20 cellular contexts compared by ENCODE assay signal in genomic region chr7:86964973-86965726, GRCh38.
A peak's percentile ranks its signal among the peaks of the same experiment; 100 is the strongest.
DNase-seq lines count a peak whose midpoint lies in the region; ATAC-seq, FAIRE-seq and TF ChIP-seq lines count a peak whose summit lies in the region.
"Had no signal": no experiment of that assay in that cellular context is flagged by ENCODE, and none has a peak within 500 bp of the region (broad histone marks: within the 10 kb centered on the region; RNA-seq: fewer than 3 reads in every experiment).

No MANE protein-coding gene starts in this region.

- H3K27me3 Mint-ChIP-seq in glutamatergic neuron (ENCODE audit: unreplicated experiment): no peaks in the 10 kb centered on the region
- H3K27me3 Mint-ChIP-seq in nephron progenitor cell (ENCODE audit: low read depth, poor library complexity): no peaks in the 10 kb centered on the region
- H3K27me3 Mint-ChIP-seq: B cell had no signal

- peak; percentile 22 for DNase-seq in NCI-H1417 treated with DMSO at 0.1 percent for 48 hours (lab: John Stamatoyannopoulos, UW)
- no peak for DNase-seq in K562 (ENCODE audit: extremely low read depth in 1 of 4, low spot score in 3 of 4)
- no peak for DNase-seq in glutamatergic neuron
- DNase-seq in retina: peak; percentile 24
- no peak for DNase-seq in activated effector memory CD4-positive, alpha-beta T cell treated with anti-CD3 and anti-CD28 coated beads, Interleukin-2, amount 50 U/mL, for 16 hours
- DNase-seq in nephron progenitor cell: no peak
- DNase-seq in RWPE1 (ENCODE audit: low spot score): no peak
- DNase-seq: Caco-2; CD4-positive, CD25-positive, alpha-beta regulatory T cell; DMS153; NCI-H2107; NCI-H2227 treated with DMSO at 0.1 percent for 48 hours; NCI-H526; SHP77 had no signal

- H3K4me2 ChIP-seq in K562 (ENCODE audit: insufficient read depth, low read length): no peak overlapping the region

- H3K36me3 Mint-ChIP-seq in glutamatergic neuron (ENCODE audit: unreplicated experiment) (no peaks in the 10 kb centered on the region), nephron progenitor cell (ENCODE audit: low read depth) (peaks cover 18% of the 10 kb centered on the region)
- H3K36me3 Mint-ChIP-seq: CD4-positive, CD25-positive, alpha-beta regulatory T cell had no signal

- no peak overlapping the region for H3K27ac Mint-ChIP-seq in glutamatergic neuron (ENCODE audit: unreplicated experiment)
- H3K27ac Mint-ChIP-seq in nephron progenitor cell: no peak overlapping the region
- H3K27ac Mint-ChIP-seq: B cell; CD4-positive, CD25-positive, alpha-beta regulatory T cell had no signal

- ATAC-seq in K562: peak; percentile 45
- ATAC-seq: HCT116, SK-N-SH treated with all-trans-retinoic acid at 6 μM for 48 hours had no signal

- no peaks in the 10 kb centered on the region for H3K36me3 ChIP-seq in K562 (ENCODE audit: control insufficient read depth, insufficient read depth, low read length)

- H3K4me1 Mint-ChIP-seq in glutamatergic neuron (ENCODE audit: low read depth, unreplicated experiment) (peaks cover 34% of the 10 kb centered on the region), nephron progenitor cell (peaks cover 21% of the 10 kb centered on the region)
- H3K4me1 Mint-ChIP-seq: CD4-positive, CD25-positive, alpha-beta regulatory T cell had no signal

- peaks cover 0 to 24% of the 10 kb centered on the region in 2 experiments; a peak in 2 of 5 replicates for H3K4me1 ChIP-seq in K562 (replicated peaks in 1 of 2; ENCODE audit: control insufficient read depth in 2 of 2, insufficient read depth in 2 of 2, low read length in 2 of 2)
- H3K4me1 ChIP-seq: Caco-2 had no signal

- no peak for TF ChIP-seq RAD21 in K562 (CRISPR knock-in tag; conservative IDR thresholded peaks at IDR 0.05 in 1 of 2, IDR thresholded peaks at IDR 0.05 in 1 of 2)

- H3K4me3 Mint-ChIP-seq in glutamatergic neuron (ENCODE audit: unreplicated experiment) (peak overlapping the region; percentile 6), nephron progenitor cell (no peak overlapping the region)
- H3K4me3 Mint-ChIP-seq: B cell; CD4-positive, CD25-positive, alpha-beta regulatory T cell had no signal

- POLR2A ChIA-PET in K562 (lab: Yijun Ruan, JAX) (interaction anchor here (1.0 to 1.4 kb wide), 3 partner anchors 27 to 94 kb away, joined by 3 to 4 read pairs (median 3); partner anchors contain the start of gene ELAPOR2), RWPE1 (lab: Yijun Ruan, JAX; ENCODE audit: low non-redundant PET) (no interaction called here)

- BruUV-seq in K562 (replicated peaks; lab: Mats Ljungman, UMichigan): no TSS peak

- H3K27ac ChIP-seq in K562 (ENCODE audit: extremely low read depth, low read depth, low read length): no peak overlapping the region
- no peak overlapping the region for H3K27ac ChIP-seq in RWPE1
- H3K27ac ChIP-seq: HL-60 had no signal

- H2AFZ ChIP-seq in K562 (ENCODE audit: low read depth, low read length): no peak overlapping the region

- TF ChIP-seq POLR2A in K562 (conservative IDR thresholded peaks at IDR 0.05): no peak

- no peak for FAIRE-seq in K562 (lab: Jason Lieb, UNC)
- FAIRE-seq: HTR-8/SVneo, RCC 7860 had no signal

- in situ Hi-C loops in K562 (cut with MboI): no loop called here

- H3K9me3 Mint-ChIP-seq in glutamatergic neuron (ENCODE audit: unreplicated experiment): peaks cover 2% of the 10 kb centered on the region
- H3K9me3 Mint-ChIP-seq in nephron progenitor cell: peaks cover 6% of the 10 kb centered on the region
- H3K9me3 Mint-ChIP-seq: CD4-positive, CD25-positive, alpha-beta regulatory T cell had no signal

- no peaks in the 10 kb centered on the region for H3K9me1 ChIP-seq in K562 (ENCODE audit: control insufficient read depth, insufficient read depth, low read length)

- intact Hi-C loops in K562 (cut with micrococcal nuclease): no loop called here

- no peaks in the 10 kb centered on the region for H3K9me3 ChIP-seq in K562 (replicated peaks; ENCODE audit: control insufficient read depth, insufficient read depth, low read depth, low read length)
- H3K9me3 ChIP-seq: Caco-2 had no signal

- WGBS in K562 (ENCODE audit: insufficient coverage, low coverage, missing lambda C conversion rate): 40% methylated on average over 4 of the region's 4 CpGs

- CTCF ChIA-PET in K562 (lab: Yijun Ruan, JAX; ENCODE audit: low intra/inter-chr PET ratio): no interaction called here
- CTCF ChIA-PET in RWPE1 (lab: Yijun Ruan, JAX): interaction anchor here (0.5 to 0.6 kb wide), 2 partner anchors 28 to 201 kb away, joined by 3 read pairs; no protein-coding TSS in a partner anchor

- TF ChIP-seq CTCF in K562 (IDR thresholded peaks at IDR 0.05 in 2 of 3, conservative IDR thresholded peaks at IDR 0.05 in 1 of 3; ENCODE audit: insufficient read depth in 2 of 3, low read depth in 1 of 3, low read length in 3 of 3) (no peak), glutamatergic neuron (IDR thresholded peaks at IDR 0.05; ENCODE audit: partially characterized antibody, unreplicated experiment) (no peak), nephron progenitor cell (IDR thresholded peaks at IDR 0.05) (no peak), RWPE1 (conservative IDR thresholded peaks at IDR 0.05; ENCODE audit: low read depth) (no peak)

- H3K4me3 ChIP-seq in K562: no peak overlapping the region

- peaks cover 7% of the 10 kb centered on the region; the same call in 1 of the 2 replicates for H4K20me1 ChIP-seq in K562 (replicated peaks; ENCODE audit: control insufficient read depth, insufficient read depth, low read length)

- no peak for TF ChIP-seq EP300 in K562 (IDR thresholded peaks at IDR 0.05; ENCODE audit: low read length)

- H3K27me3 ChIP-seq in K562 (ENCODE audit: control insufficient read depth in 2 of 2, insufficient read depth in 2 of 2, low read length in 2 of 2): no peaks in the 10 kb centered on the region

- no peak overlapping the region for H3K9ac ChIP-seq in K562 (ENCODE audit: insufficient read depth in 1 of 2, low read depth in 2 of 2, low read length in 2 of 2)

- peaks cover 22% of the 10 kb centered on the region; the same call in 2 of the 3 replicates for H3K79me2 ChIP-seq in K562 (ENCODE audit: control insufficient read depth, insufficient read depth, low read length)

TF ChIP-seq in K562, 482 proteins besides CTCF, POLR2A, EP300 and RAD21:
- TF ChIP-seq KLF13 (tag; IDR thresholded peaks at IDR 0.05; ENCODE audit: borderline replicate concordance, low read depth) (no peak), CTBP1 (IDR thresholded peaks at IDR 0.05; ENCODE audit: borderline replicate concordance) (0 out of 2 replicates have a peak, but pooled peaks have one; percentile 13)

Comparison
In these comparisons a context has a peak if more than half of its experiments do, and no peak if none do; other contexts are left out.
1. DNase-seq: peak in NCI-H1417 treated with DMSO at 0.1 percent for 48 hours (single experiment) and retina (single experiment); none in K562 (0 of 4), glutamatergic neuron (single experiment), activated effector memory CD4-positive, alpha-beta T cell treated with anti-CD3 and anti-CD28 coated beads, Interleukin-2, amount 50 U/mL, for 16 hours (single experiment), nephron progenitor cell (single experiment) and RWPE1 (single experiment).